ENCODE assay signal across 9 cellular contexts in genomic region chr9:33130501-33130900, GRCh38. TPM values are rescaled to one million over a fixed set of nuclear protein-coding genes. Genes with fewer than 3 reads are reported as not detected.
DNase-seq lines count a peak whose midpoint lies in the region; ATAC-seq and TF ChIP-seq lines count a peak whose summit lies in the region.
"Had no signal": no experiment of that assay in that cellular context is flagged by ENCODE, and none has a peak within 500 bp of the region (broad histone marks: within the 10 kb centered on the region; RNA-seq: fewer than 3 reads in every experiment).

No MANE protein-coding gene starts in this region.

- H3K36me3 Mint-ChIP-seq in activated T-cell treated with anti-CD3 and anti-CD28 coated beads, Interleukin-2, amount 50 U/mL, for 4 hours (ENCODE audit: insufficient read depth): peaks cover 53% of the 10 kb centered on the region
- peaks cover 30 to 63% (median 41%) of the 10 kb centered on the region in 3 donors for H3K36me3 Mint-ChIP-seq in immature natural killer cell

- no TSS peak for BruUV-seq in PC-9 (replicated peaks; lab: Mats Ljungman, UMichigan)

- no peaks in the 10 kb centered on the region for H3K27me3 Mint-ChIP-seq in activated T-cell treated with anti-CD3 and anti-CD28 coated beads, Interleukin-2, amount 50 U/mL, for 4 hours (ENCODE audit: low read depth)
- H3K27me3 Mint-ChIP-seq in immature natural killer cell (ENCODE audit: low read depth in 3 of 3): peaks cover 15 to 38% (median 20%) of the 10 kb centered on the region in 3 donors

- no peaks in the 10 kb centered on the region for H3K9me2 ChIP-seq in PC-9 (ENCODE audit: insufficient read depth)

- CTCF ChIA-PET in PC-9 (lab: Charles Lee): no interaction called here

- peaks cover 53% of the 10 kb centered on the region for H3K4me1 ChIP-seq in PC-9 (replicated peaks; ENCODE audit: insufficient read depth)

- no peak overlapping the region for H3K4me3 ChIP-seq in PC-9

- no peaks in the 10 kb centered on the region; the same call in 1 of the 2 replicates for H3K36me3 ChIP-seq in PC-9 (ENCODE audit: low read depth)

- H3K27ac Mint-ChIP-seq in immature natural killer cell: peak overlapping the region; percentile 98 to 100 (median 100)

- intact Hi-C loops in PC-9 (cut with micrococcal nuclease; ENCODE audit: unreplicated experiment): loop anchor here (1.0 to 2.0 kb wide), 4 partner anchors 23 to 50 kb away; partner anchors contain the start of gene B4GALT1

- H3K4me3 Mint-ChIP-seq in activated T-cell treated with anti-CD3 and anti-CD28 coated beads, Interleukin-2, amount 50 U/mL, for 4 hours: peak overlapping the region; percentile 45
- peak overlapping the region; percentile 78 to 90 (median 86) for H3K4me3 Mint-ChIP-seq in immature natural killer cell

- H3K27ac ChIP-seq in PC-9: peak overlapping the region; percentile 88

- H2AFZ ChIP-seq in PC-9: no peak overlapping the region

- H3K79me2 ChIP-seq in PC-9 (ENCODE audit: low read depth): peaks cover 36% of the 10 kb centered on the region

- POLR2A ChIA-PET in PC-9 (lab: Charles Lee; ENCODE audit: unreplicated experiment): no interaction called here

- no peaks in the 10 kb centered on the region for H4K20me1 ChIP-seq in PC-9 (ENCODE audit: insufficient read depth)

- peaks cover 32% of the 10 kb centered on the region for H3F3A ChIP-seq in PC-9 (ENCODE audit: insufficient read depth, low read depth)

- no peaks in the 10 kb centered on the region for H3K27me3 ChIP-seq in PC-9 (ENCODE audit: insufficient read depth, low read depth)

- peaks cover 48% of the 10 kb centered on the region for H3K4me1 Mint-ChIP-seq in activated T-cell treated with anti-CD3 and anti-CD28 coated beads, Interleukin-2, amount 50 U/mL, for 4 hours (ENCODE audit: low read depth)
- peaks cover 88 to 90% of the 10 kb centered on the region in 2 donors for H3K4me1 Mint-ChIP-seq in immature natural killer cell

- DNase-seq in activated T-cell treated with anti-CD3 and anti-CD28 coated beads, Interleukin-2, amount 50 U/mL, for 4 hours: no peak
- no peak for DNase-seq in activated T-cell treated with anti-CD3 and anti-CD28 coated beads for 4 hours
- peak in 1 of 2 experiments; percentile 77 for DNase-seq in PC-9
- DNase-seq in immature natural killer cell: peak; percentile 64 to 66 (median 65)
- no peak for DNase-seq in middle frontal gyrus (ENCODE audit: extremely low spot score, low spot score)
- no peak for DNase-seq in KG1 (lab: John Stamatoyannopoulos, UW)
- DNase-seq in HuH-7 (ENCODE audit: low spot score): no peak
- DNase-seq: DND-41 had no signal

- peak overlapping the region; percentile 81 for H3K4me2 ChIP-seq in PC-9

- no peaks in the 10 kb centered on the region for H3K9me3 Mint-ChIP-seq in activated T-cell treated with anti-CD3 and anti-CD28 coated beads, Interleukin-2, amount 50 U/mL, for 4 hours
- H3K9me3 Mint-ChIP-seq in immature natural killer cell: no peaks in the 10 kb centered on the region

- H3K9me3 ChIP-seq in PC-9 (ENCODE audit: insufficient read depth, low read depth): no peaks in the 10 kb centered on the region

- TF ChIP-seq CTCF in PC-9 (conservative IDR thresholded peaks at IDR 0.05): no peak

- peak; percentile 91 to 95 for ATAC-seq in activated T-cell treated with anti-CD3 and anti-CD28 coated beads, Interleukin-2, amount 50 U/mL, for 4 hours
- peak; percentile 61 for ATAC-seq in HG02759 (IDR thresholded peaks at IDR 0.05; ENCODE audit: unreplicated experiment)

RNA-seq across cellular contexts. Expression of gene B4GALT1, which starts 36.6 kb away (rescaled TPM):
- 10 to 100 TPM; 30.2 to 43.4 (median 32.0) TPM for total RNA-seq in activated T-cell treated with anti-CD3 and anti-CD28 coated beads, Interleukin-2, amount 50 U/mL, for 4 hours
- 75.6 and 87.2 TPM in 2 replicates for total RNA-seq in PC-9 (2021)
- polyA plus RNA-seq in immature natural killer cell: 10 to 100 TPM; 21.7 to 49.2 (median 44.2) TPM

RNA-seq across cellular contexts. Expression of gene SMU1, which starts 54.0 kb away (rescaled TPM):
- total RNA-seq in activated T-cell treated with anti-CD3 and anti-CD28 coated beads, Interleukin-2, amount 50 U/mL, for 4 hours: 10 to 100 TPM; 31.0 to 33.9 (median 32.3) TPM
- total RNA-seq in PC-9 (2021): 12.6 and 14.5 TPM in 2 replicates
- polyA plus RNA-seq in immature natural killer cell: 10 to 100 TPM; 15.5 to 35.7 (median 22.5) TPM

Comparison
In these comparisons a context has a peak if more than half of its experiments do, and no peak if none do; other contexts are left out.
1. DNase-seq: peak in immature natural killer cell (3 of 3); none in activated T-cell treated with anti-CD3 and anti-CD28 coated beads, Interleukin-2, amount 50 U/mL, for 4 hours (single experiment), activated T-cell treated with anti-CD3 and anti-CD28 coated beads for 4 hours (single experiment), middle frontal gyrus (single experiment), KG1 (single experiment) and HuH-7 (single experiment).